ENCODE assay signal across 23 cellular contexts in the genomic region with DNA sequence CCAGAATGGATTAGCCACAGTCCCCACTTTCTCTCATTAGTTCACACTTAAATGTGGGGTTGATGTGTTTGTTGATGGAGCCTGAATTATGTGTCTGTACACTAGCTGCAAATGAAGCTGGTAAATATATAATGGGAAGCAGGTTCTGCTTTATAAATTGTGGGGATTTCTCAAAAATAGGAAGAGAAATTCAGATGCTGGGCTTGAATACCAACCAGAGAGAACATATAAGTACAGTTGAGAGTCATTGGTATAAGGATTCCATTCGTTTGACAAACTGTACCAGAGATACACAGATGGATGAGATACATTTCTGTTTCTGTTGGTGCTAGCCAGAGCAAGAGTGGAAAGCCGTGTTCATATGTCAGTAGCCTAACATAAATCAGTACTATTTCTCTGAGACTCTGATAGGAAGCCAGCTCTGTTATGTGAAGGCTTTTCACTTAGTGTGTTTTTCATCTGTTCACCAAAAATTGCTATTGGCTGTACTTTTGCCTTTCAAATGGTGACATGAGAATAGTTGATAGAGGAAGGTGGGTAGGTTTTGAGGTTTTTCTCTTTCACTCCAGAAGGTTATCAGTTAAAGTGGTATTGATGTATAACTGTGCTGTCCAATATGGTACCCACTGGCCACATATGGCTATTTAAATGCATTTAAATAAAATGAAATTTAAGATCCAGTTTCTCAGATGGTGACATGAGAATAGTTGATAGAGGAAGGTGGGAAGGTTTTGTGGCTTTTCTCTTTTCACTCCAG. TPM values are rescaled to one million over a fixed set of nuclear protein-coding genes. Genes with fewer than 3 reads are reported as not detected.
A peak's percentile ranks its signal among the peaks of the same experiment; 100 is the strongest.
DNase-seq lines count a peak whose midpoint lies in the region; ATAC-seq and TF ChIP-seq lines count a peak whose summit lies in the region.
"Had no signal": no experiment of that assay in that cellular context is flagged by ENCODE, and none has a peak within 500 bp of the region (broad histone marks: within the 10 kb centered on the region; RNA-seq: fewer than 3 reads in every experiment).

No MANE protein-coding gene starts in this region.

- H3K27me3 Mint-ChIP-seq in IgD-negative memory B cell: no peaks in the 10 kb centered on the region
- H3K27me3 Mint-ChIP-seq in activated B cell treated with CpG ODN at 0.5 μM for 24 hours: no peaks in the 10 kb centered on the region
- no peaks in the 10 kb centered on the region for H3K27me3 Mint-ChIP-seq in memory B cell
- H3K27me3 Mint-ChIP-seq in progenitor cell of endocrine pancreas: no peaks in the 10 kb centered on the region

- intact Hi-C loops in activated B cell treated with CpG ODN at 0.5 μM for 24 hours (cut with micrococcal nuclease): no loop called here

- peak; percentile 34 for DNase-seq in CD1c-positive myeloid dendritic cell (ENCODE audit: extremely low spot score)
- no peak for DNase-seq in activated B cell treated with CpG ODN at 0.5 μM for 24 hours
- DNase-seq in memory B cell (ENCODE audit: low spot score in 2 of 2): no peak
- no peak for DNase-seq in NOMO-1 treated with DMSO at 0.1 percent for 48 hours (lab: John Stamatoyannopoulos, UW; ENCODE audit: unreplicated experiment)
- no peak for DNase-seq in NCI-H524 (lab: John Stamatoyannopoulos, UW)
- DNase-seq in progenitor cell of endocrine pancreas (ENCODE audit: low spot score, unreplicated experiment): no peak
- DNase-seq: C1 segment of cervical spinal cord; COR-L47; DMS 273 treated with DMSO at 0.1 percent for 48 hours; DND-41; GM23248; HCEC 1CT; Kasumi-1; MG63; NCI-H1092; NCI-H1436 treated with DMSO at 0.1 percent for 48 hours; NCI-H2081; NCI-H2171 treated with DMSO at 0.1 percent for 48 hours; NCI-H446 treated with DMSO at 0.1 percent for 48 hours; NK-92 treated with Interleukin-12 subunit alpha and Interleukin-12 subunit beta, amount 100 ng/mL, for 24 hours; PC-3; SIG-M5 had no signal

- H3K4me1 Mint-ChIP-seq in IgD-negative memory B cell: peaks cover 26 to 40% (median 39%) of the 10 kb centered on the region in 3 donors
- peaks cover 54% of the 10 kb centered on the region for H3K4me1 Mint-ChIP-seq in activated B cell treated with CpG ODN at 0.5 μM for 24 hours
- H3K4me1 Mint-ChIP-seq in memory B cell: peaks cover 28% of the 10 kb centered on the region
- no peaks in the 10 kb centered on the region for H3K4me1 Mint-ChIP-seq in progenitor cell of endocrine pancreas (ENCODE audit: low read depth)

- CTCF ChIA-PET in activated B cell treated with CpG ODN at 0.5 μM for 24 hours (lab: Charles Lee): interaction anchor here (0.7 kb wide), 1 partner anchor 52 kb away, joined by 3 read pairs; no protein-coding TSS in a partner anchor

- H3K36me3 Mint-ChIP-seq in IgD-negative memory B cell (peaks cover 2% of the 10 kb centered on the region), activated B cell treated with CpG ODN at 0.5 μM for 24 hours (ENCODE audit: low read depth) (peaks cover 16% of the 10 kb centered on the region), memory B cell (peaks cover 6% of the 10 kb centered on the region), progenitor cell of endocrine pancreas (ENCODE audit: insufficient read depth) (no peaks in the 10 kb centered on the region)

- no peaks in the 10 kb centered on the region for H3K9me3 Mint-ChIP-seq in IgD-negative memory B cell
- H3K9me3 Mint-ChIP-seq in activated B cell treated with CpG ODN at 0.5 μM for 24 hours: no peaks in the 10 kb centered on the region
- no peaks in the 10 kb centered on the region for H3K9me3 Mint-ChIP-seq in memory B cell
- no peaks in the 10 kb centered on the region for H3K9me3 Mint-ChIP-seq in progenitor cell of endocrine pancreas (ENCODE audit: low read depth)

- POLR2A ChIA-PET in activated B cell treated with CpG ODN at 0.5 μM for 24 hours (lab: Charles Lee): interaction anchor here (0.7 kb wide), 1 partner anchor 25 kb away, joined by 11 read pairs; no protein-coding TSS in a partner anchor

- H3K27ac Mint-ChIP-seq in IgD-negative memory B cell (peak overlapping the region in 2 of 3 donors; percentile 40 to 45), activated B cell treated with CpG ODN at 0.5 μM for 24 hours (no peak overlapping the region), memory B cell (peak overlapping the region; percentile 10), progenitor cell of endocrine pancreas (no peak overlapping the region)

- no peak for ATAC-seq in activated B cell treated with CpG ODN at 0.5 μM for 24 hours (ENCODE audit: low read depth)
- ATAC-seq in memory B cell (ENCODE audit: low read depth): peak; percentile 37
- ATAC-seq: PC-3 had no signal

- H3K4me3 Mint-ChIP-seq in IgD-negative memory B cell (no peak overlapping the region), activated B cell treated with CpG ODN at 0.5 μM for 24 hours (peak overlapping the region; percentile 11), memory B cell (no peak overlapping the region), progenitor cell of endocrine pancreas (ENCODE audit: low read depth) (no peak overlapping the region)

- TF ChIP-seq CTCF in activated B cell treated with CpG ODN at 0.5 μM for 24 hours (IDR thresholded peaks at IDR 0.05): no peak
- no peak for TF ChIP-seq CTCF in progenitor cell of endocrine pancreas (IDR thresholded peaks at IDR 0.05; ENCODE audit: unreplicated experiment)

RNA-seq across cellular contexts. Expression of a gene that starts 15.6 kb away (rescaled TPM):
- polyA plus RNA-seq in IgD-negative memory B cell: 34.4 TPM
- total RNA-seq in activated B cell treated with CpG ODN at 0.5 μM for 24 hours (79.4 and 83.5 TPM in 2 replicates), progenitor cell of endocrine pancreas (71.8 and 75.8 TPM in 2 replicates)

Comparison
In these comparisons a context has a peak if more than half of its experiments do, and no peak if none do; other contexts are left out.
1. H3K27ac Mint-ChIP-seq: peak in IgD-negative memory B cell (2 of 3) and memory B cell (single experiment); none in activated B cell treated with CpG ODN at 0.5 μM for 24 hours (single experiment) and progenitor cell of endocrine pancreas (single experiment).